Comparison of ENCODE assay signal across 11 cellular contexts in genomic region chr22:37225481-37225880, GRCh38. TPM values are rescaled to one million over a fixed set of nuclear protein-coding genes. Genes with fewer than 3 reads are reported as not detected.
DNase-seq lines count a peak whose midpoint lies in the region; ATAC-seq and TF ChIP-seq lines count a peak whose summit lies in the region.
"Had no signal": no experiment of that assay in that cellular context is flagged by ENCODE, and none has a peak within 500 bp of the region (broad histone marks: within the 10 kb centered on the region; RNA-seq: fewer than 3 reads in every experiment).

No MANE protein-coding gene starts in this region.

- no peak overlapping the region for H3K4me3 Mint-ChIP-seq in T-helper 2 cell treated with Interferon-gamma antibody and Interleukin-4, amounts not matched to agents 5 μg/mL and 100 μg/mL, for 36 hours
- no peak overlapping the region for H3K4me3 Mint-ChIP-seq in activated naive CD8-positive, alpha-beta T cell treated with anti-CD3 and anti-CD28 coated beads for 36 hours

- TF ChIP-seq CTCF in Loucy (conservative IDR thresholded peaks at IDR 0.05; ENCODE audit: low read length) (peak; percentile 52), neutrophil (IDR thresholded peaks at IDR 0.05) (peak; percentile 23)

- H3K36me3 Mint-ChIP-seq in T-helper 2 cell treated with Interferon-gamma antibody and Interleukin-4, amounts not matched to agents 5 μg/mL and 100 μg/mL, for 36 hours (ENCODE audit: low read depth): peaks cover 86% of the 10 kb centered on the region
- peaks cover 83% of the 10 kb centered on the region for H3K36me3 Mint-ChIP-seq in activated naive CD8-positive, alpha-beta T cell treated with anti-CD3 and anti-CD28 coated beads for 36 hours

- peaks cover 79% of the 10 kb centered on the region for H3K4me1 Mint-ChIP-seq in T-helper 2 cell treated with Interferon-gamma antibody and Interleukin-4, amounts not matched to agents 5 μg/mL and 100 μg/mL, for 36 hours (ENCODE audit: low read depth)
- H3K4me1 Mint-ChIP-seq in activated naive CD8-positive, alpha-beta T cell treated with anti-CD3 and anti-CD28 coated beads for 36 hours: peaks cover 87% of the 10 kb centered on the region

- H3K4me2 ChIP-seq in Loucy (ENCODE audit: low read depth, low read length, poor library complexity, severe bottlenecking): no peak overlapping the region

- H3K36me3 ChIP-seq in Loucy (ENCODE audit: insufficient read depth, low read length) (peaks cover 61% of the 10 kb centered on the region; the same call in 1 of the 2 replicates), neutrophil (peaks cover 59% of the 10 kb centered on the region)
- H3K36me3 ChIP-seq: thoracic aorta had no signal

- H3K27me3 ChIP-seq in Loucy (ENCODE audit: insufficient read depth, low read length, poor library complexity, severe bottlenecking) (no peaks in the 10 kb centered on the region), neutrophil (no peaks in the 10 kb centered on the region)

- H4K20me1 ChIP-seq in Loucy (ENCODE audit: insufficient read depth, low read length, poor library complexity, severe bottlenecking): peaks cover 19% of the 10 kb centered on the region

- H3K4me1 ChIP-seq in Loucy (ENCODE audit: insufficient read depth, low read length, poor library complexity, severe bottlenecking) (peaks cover 51% of the 10 kb centered on the region), neutrophil (ENCODE audit: control insufficient read depth in 1 of 2, insufficient read depth in 1 of 2, low read depth in 1 of 2, low read length in 1 of 2) (peaks cover 89 to 93% of the 10 kb centered on the region in 2 experiments)

- H3K9me2 ChIP-seq in Loucy (replicated peaks; ENCODE audit: low read depth, low read length): no peaks in the 10 kb centered on the region

- H3K9me3 ChIP-seq in Loucy (ENCODE audit: insufficient read depth, low read depth, low read length) (no peaks in the 10 kb centered on the region), neutrophil (no peaks in the 10 kb centered on the region)
- H3K9me3 ChIP-seq: thoracic aorta had no signal

- H3K9me3 Mint-ChIP-seq in T-helper 2 cell treated with Interferon-gamma antibody and Interleukin-4, amounts not matched to agents 5 μg/mL and 100 μg/mL, for 36 hours: peaks cover 13% of the 10 kb centered on the region
- peaks cover 19% of the 10 kb centered on the region for H3K9me3 Mint-ChIP-seq in activated naive CD8-positive, alpha-beta T cell treated with anti-CD3 and anti-CD28 coated beads for 36 hours

- H3F3A ChIP-seq in Loucy (ENCODE audit: low read depth): peaks cover 5% of the 10 kb centered on the region; the same call in 1 of the 2 replicates

- no peak for DNase-seq in T-helper 2 cell treated with Interferon-gamma antibody and Interleukin-4, amounts not matched to agents 5 μg/mL and 100 μg/mL, for 36 hours (ENCODE audit: low spot score)
- DNase-seq in T-helper 2 cell (no peak), NCI-H2029 (lab: John Stamatoyannopoulos, UW) (no peak), DMS153 (lab: John Stamatoyannopoulos, UW) (no peak)
- no peak for DNase-seq in activated naive CD8-positive, alpha-beta T cell treated with anti-CD3 and anti-CD28 coated beads for 36 hours
- DNase-seq: activated CD8-positive, alpha-beta memory T cell treated with anti-CD3 and anti-CD28 coated beads, Interleukin-2, amount 50 U/mL, for 48 hours had no signal

- ATAC-seq in HG03354 (IDR thresholded peaks at IDR 0.05; ENCODE audit: poor library complexity, severe bottlenecking, unreplicated experiment): no peak
- ATAC-seq: left cardiac atrium had no signal

- H3K9ac ChIP-seq in Loucy (ENCODE audit: low read depth, low read length, poor library complexity, severe bottlenecking): no peak overlapping the region

- peaks cover 27% of the 10 kb centered on the region for H3K79me2 ChIP-seq in Loucy (ENCODE audit: insufficient read depth, low read length)

- peak overlapping the region; percentile 94 for H3K27ac Mint-ChIP-seq in T-helper 2 cell treated with Interferon-gamma antibody and Interleukin-4, amounts not matched to agents 5 μg/mL and 100 μg/mL, for 36 hours
- H3K27ac Mint-ChIP-seq in activated naive CD8-positive, alpha-beta T cell treated with anti-CD3 and anti-CD28 coated beads for 36 hours: peak overlapping the region; percentile 98

- peak overlapping the region; percentile 99 for H3K27ac ChIP-seq in neutrophil
- H3K27ac ChIP-seq: thoracic aorta had no signal

- H3K4me3 ChIP-seq in Loucy (ENCODE audit: low read length, poor library complexity, severe bottlenecking) (no peak overlapping the region), neutrophil (ENCODE audit: low read depth in 1 of 2, low read length in 1 of 2) (no peak overlapping the region)
- H3K4me3 ChIP-seq: thoracic aorta had no signal

- no peaks in the 10 kb centered on the region for H3K27me3 Mint-ChIP-seq in T-helper 2 cell treated with Interferon-gamma antibody and Interleukin-4, amounts not matched to agents 5 μg/mL and 100 μg/mL, for 36 hours (ENCODE audit: low read depth)
- no peaks in the 10 kb centered on the region for H3K27me3 Mint-ChIP-seq in activated naive CD8-positive, alpha-beta T cell treated with anti-CD3 and anti-CD28 coated beads for 36 hours

- no peak overlapping the region for H2AFZ ChIP-seq in Loucy (ENCODE audit: low read length)

RNA-seq across cellular contexts. Expression of gene SSTR3, which starts 13.2 kb away (rescaled TPM):
- total RNA-seq in activated naive CD8-positive, alpha-beta T cell treated with anti-CD3 and anti-CD28 coated beads for 36 hours: 1 to 10 TPM; 7.1 to 7.4 TPM
- total RNA-seq: left cardiac atrium, thoracic aorta had no signal

RNA-seq across cellular contexts. Expression of gene RAC2, which starts 18.6 kb away (rescaled TPM):
- total RNA-seq in activated naive CD8-positive, alpha-beta T cell treated with anti-CD3 and anti-CD28 coated beads for 36 hours: 100 to 1,000 TPM; 518 to 528 TPM

RNA-seq across cellular contexts. Expression of gene C1QTNF6, which starts 37.4 kb away (rescaled TPM):
- total RNA-seq in activated naive CD8-positive, alpha-beta T cell treated with anti-CD3 and anti-CD28 coated beads for 36 hours: 1 to 10 TPM; 2.7 to 3.2 TPM

RNA-seq across cellular contexts. Expression of gene CYTH4, which starts 56.8 kb away (rescaled TPM):
- total RNA-seq in activated naive CD8-positive, alpha-beta T cell treated with anti-CD3 and anti-CD28 coated beads for 36 hours: 10 to 100 TPM; 16.6 to 17.3 TPM
